In the genomic region with DNA sequence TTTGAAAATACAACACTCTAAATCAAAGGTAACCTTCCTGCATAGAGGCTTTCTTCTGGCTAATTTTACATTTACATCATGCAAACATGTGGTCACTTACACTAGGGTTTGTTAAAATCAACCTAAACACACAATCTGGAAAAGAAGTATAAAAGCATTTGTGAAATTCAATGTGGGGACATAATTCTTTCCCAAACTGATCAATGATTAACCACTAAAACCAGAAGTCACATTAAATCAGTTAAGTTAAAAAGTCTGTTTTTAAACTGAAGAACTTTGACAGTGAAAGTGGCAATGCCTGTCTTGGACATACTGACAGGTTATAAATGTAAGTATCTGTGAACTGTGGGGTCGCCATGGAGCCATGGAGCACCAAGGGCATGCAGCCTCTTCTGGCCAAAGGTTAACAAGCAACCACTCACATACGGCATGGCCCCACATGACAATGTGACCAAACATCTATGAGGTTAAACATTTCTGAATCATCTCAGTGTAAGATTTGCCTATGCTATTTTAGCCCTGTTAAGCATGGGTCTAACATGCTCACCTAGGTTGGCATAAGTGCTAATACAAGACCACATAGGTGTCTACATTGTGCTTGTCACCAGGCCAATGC, we compare ENCODE assay signal across 1 cellular context.
TF ChIP-seq lines count a peak whose summit lies in the region.

No MANE protein-coding gene starts in this region.

TF ChIP-seq in HepG2, 621 proteins besides CTCF, POLR2A, EP300 and RAD21 (continued from another document and continues in another):
- TF ChIP-seq, protein P1, sequence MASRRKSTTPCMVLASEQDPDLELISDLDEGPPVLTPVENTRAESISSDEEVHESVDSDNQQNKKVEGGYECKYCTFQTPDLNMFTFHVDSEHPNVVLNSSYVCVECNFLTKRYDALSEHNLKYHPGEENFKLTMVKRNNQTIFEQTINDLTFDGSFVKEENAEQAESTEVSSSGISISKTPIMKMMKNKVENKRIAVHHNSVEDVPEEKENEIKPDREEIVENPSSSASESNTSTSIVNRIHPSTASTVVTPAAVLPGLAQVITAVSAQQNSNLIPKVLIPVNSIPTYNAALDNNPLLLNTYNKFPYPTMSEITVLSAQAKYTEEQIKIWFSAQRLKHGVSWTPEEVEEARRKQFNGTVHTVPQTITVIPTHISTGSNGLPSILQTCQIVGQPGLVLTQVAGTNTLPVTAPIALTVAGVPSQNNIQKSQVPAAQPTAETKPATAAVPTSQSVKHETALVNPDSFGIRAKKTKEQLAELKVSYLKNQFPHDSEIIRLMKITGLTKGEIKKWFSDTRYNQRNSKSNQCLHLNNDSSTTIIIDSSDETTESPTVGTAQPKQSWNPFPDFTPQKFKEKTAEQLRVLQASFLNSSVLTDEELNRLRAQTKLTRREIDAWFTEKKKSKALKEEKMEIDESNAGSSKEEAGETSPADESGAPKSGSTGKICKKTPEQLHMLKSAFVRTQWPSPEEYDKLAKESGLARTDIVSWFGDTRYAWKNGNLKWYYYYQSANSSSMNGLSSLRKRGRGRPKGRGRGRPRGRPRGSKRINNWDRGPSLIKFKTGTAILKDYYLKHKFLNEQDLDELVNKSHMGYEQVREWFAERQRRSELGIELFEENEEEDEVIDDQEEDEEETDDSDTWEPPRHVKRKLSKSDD (CRISPR knock-in tag; IDR thresholded peaks at IDR 0.05; ENCODE audit: low read depth) = no peak
- TF ChIP-seq ZNF547 (CRISPR knock-in tag; IDR thresholded peaks at IDR 0.05) (no peak), XBP1 (CRISPR knock-in tag; IDR thresholded peaks at IDR 0.05) (no peak), SMARCC2 (IDR thresholded peaks at IDR 0.05) (no peak), ZNF816 (CRISPR knock-in tag; IDR thresholded peaks at IDR 0.05; ENCODE audit: borderline replicate concordance) (no peak), DNMT1 (CRISPR knock-in tag; IDR thresholded peaks at IDR 0.05) (no peak), KDM6A (CRISPR knock-in tag; IDR thresholded peaks at IDR 0.05; ENCODE audit: low read depth) (peak; percentile 27; the same call in 1 of the 2 replicates), ZSCAN22 (CRISPR knock-in tag; IDR thresholded peaks at IDR 0.05) (no peak), HOXA5 (CRISPR knock-in tag; IDR thresholded peaks at IDR 0.05) (no peak), SYNCRIP (IDR thresholded peaks at IDR 0.05; ENCODE audit: insufficient read depth, low read depth, low read length) (no peak), ZNF775 (CRISPR knock-in tag; IDR thresholded peaks at IDR 0.05; ENCODE audit: borderline replicate concordance) (no peak), KDM4B (CRISPR knock-in tag; IDR thresholded peaks at IDR 0.05) (0 out of 2 replicates have a peak, but pooled peaks have one; percentile 22), ZNF878 (CRISPR knock-in tag; IDR thresholded peaks at IDR 0.05) (no peak), TMF1 (CRISPR knock-in tag; IDR thresholded peaks at IDR 0.05; ENCODE audit: low read depth) (no peak), ZNF672 (CRISPR knock-in tag; IDR thresholded peaks at IDR 0.05) (no peak), ZNF530 (CRISPR knock-in tag; IDR thresholded peaks at IDR 0.05; ENCODE audit: low read depth) (no peak), KLF9 (CRISPR knock-in tag; IDR thresholded peaks at IDR 0.05; ENCODE audit: low read depth) (0 out of 2 replicates have a peak, but pooled peaks have one; percentile 36), BORCS8-MEF2B (CRISPR knock-in tag; IDR thresholded peaks at IDR 0.05) (no peak), PRPF4 (IDR thresholded peaks at IDR 0.05; ENCODE audit: low read depth, low read length, poor library complexity, severe bottlenecking) (no peak), KLF13 (CRISPR knock-in tag; IDR thresholded peaks at IDR 0.05) (no peak), POLR2AphosphoS2 (IDR thresholded peaks at IDR 0.05; ENCODE audit: low read depth, low read length) (no peak), JUND (CRISPR knock-in tag; IDR thresholded peaks at IDR 0.05) (no peak), NKX3-1 (CRISPR knock-in tag; IDR thresholded peaks at IDR 0.05) (no peak), ZNF841 (CRISPR knock-in tag; IDR thresholded peaks at IDR 0.05; ENCODE audit: borderline replicate concordance) (no peak), ZNF136 (CRISPR knock-in tag; IDR thresholded peaks at IDR 0.05; ENCODE audit: low read depth) (no peak), ZNF263 (CRISPR knock-in tag; IDR thresholded peaks at IDR 0.05) (no peak), HDAC2 (CRISPR knock-in tag; IDR thresholded peaks at IDR 0.05) (peak; percentile 33; the same call in 1 of the 2 replicates), HDAC1 (CRISPR knock-in tag; IDR thresholded peaks at IDR 0.05) (no peak), MAFF (IDR thresholded peaks at IDR 0.05; ENCODE audit: low read depth, low read length) (no peak), RARA (CRISPR knock-in tag; IDR thresholded peaks at IDR 0.05) (peak; percentile 32), MED13 (CRISPR knock-in tag; IDR thresholded peaks at IDR 0.05) (no peak), ZNF674 (CRISPR knock-in tag; IDR thresholded peaks at IDR 0.05; ENCODE audit: low read depth) (no peak), ZNF441 (CRISPR knock-in tag; IDR thresholded peaks at IDR 0.05; ENCODE audit: borderline replicate concordance) (no peak), KAT2B (IDR thresholded peaks at IDR 0.05; ENCODE audit: borderline replicate concordance, low read depth, low read length) (no peak), KMT2A (CRISPR knock-in tag; IDR thresholded peaks at IDR 0.05) (no peak), NAIF1 (CRISPR knock-in tag; IDR thresholded peaks at IDR 0.05; ENCODE audit: borderline replicate concordance) (no peak), ZNF543 (CRISPR knock-in tag; IDR thresholded peaks at IDR 0.05) (no peak), NCOA1 (CRISPR knock-in tag; IDR thresholded peaks at IDR 0.05) (no peak), ZNF510 (CRISPR knock-in tag; IDR thresholded peaks at IDR 0.05; ENCODE audit: low read depth) (no peak), HNRNPLL (IDR thresholded peaks at IDR 0.05; ENCODE audit: low read depth, low read length, poor library complexity, severe bottlenecking) (no peak), ZNF3 (CRISPR knock-in tag; IDR thresholded peaks at IDR 0.05) (no peak), ZNF335 (CRISPR knock-in tag; IDR thresholded peaks at IDR 0.05) (no peak), FOXM1 (CRISPR knock-in tag; IDR thresholded peaks at IDR 0.05) (no peak), RFXANK (CRISPR knock-in tag; IDR thresholded peaks at IDR 0.05) (no peak), ZNF33A (CRISPR knock-in tag; IDR thresholded peaks at IDR 0.05; ENCODE audit: borderline replicate concordance) (no peak)
- TF ChIP-seq, protein P2, sequence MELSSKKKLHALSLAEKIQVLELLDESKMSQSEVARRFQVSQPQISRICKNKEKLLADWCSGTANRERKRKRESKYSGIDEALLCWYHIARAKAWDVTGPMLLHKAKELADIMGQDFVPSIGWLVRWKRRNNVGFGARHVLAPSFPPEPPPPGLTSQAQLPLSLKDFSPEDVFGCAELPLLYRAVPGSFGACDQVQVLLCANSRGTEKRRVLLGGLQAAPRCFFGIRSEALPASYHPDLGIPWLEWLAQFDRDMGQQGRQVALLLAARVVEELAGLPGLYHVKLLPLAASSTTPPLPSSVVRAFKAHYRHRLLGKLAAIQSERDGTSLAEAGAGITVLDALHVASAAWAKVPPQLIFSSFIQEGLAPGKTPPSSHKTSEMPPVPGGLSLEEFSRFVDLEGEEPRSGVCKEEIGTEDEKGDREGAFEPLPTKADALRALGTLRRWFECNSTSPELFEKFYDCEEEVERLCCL (CRISPR knock-in tag; IDR thresholded peaks at IDR 0.05; ENCODE audit: borderline replicate concordance) = no peak
- TF ChIP-seq, protein P3, sequence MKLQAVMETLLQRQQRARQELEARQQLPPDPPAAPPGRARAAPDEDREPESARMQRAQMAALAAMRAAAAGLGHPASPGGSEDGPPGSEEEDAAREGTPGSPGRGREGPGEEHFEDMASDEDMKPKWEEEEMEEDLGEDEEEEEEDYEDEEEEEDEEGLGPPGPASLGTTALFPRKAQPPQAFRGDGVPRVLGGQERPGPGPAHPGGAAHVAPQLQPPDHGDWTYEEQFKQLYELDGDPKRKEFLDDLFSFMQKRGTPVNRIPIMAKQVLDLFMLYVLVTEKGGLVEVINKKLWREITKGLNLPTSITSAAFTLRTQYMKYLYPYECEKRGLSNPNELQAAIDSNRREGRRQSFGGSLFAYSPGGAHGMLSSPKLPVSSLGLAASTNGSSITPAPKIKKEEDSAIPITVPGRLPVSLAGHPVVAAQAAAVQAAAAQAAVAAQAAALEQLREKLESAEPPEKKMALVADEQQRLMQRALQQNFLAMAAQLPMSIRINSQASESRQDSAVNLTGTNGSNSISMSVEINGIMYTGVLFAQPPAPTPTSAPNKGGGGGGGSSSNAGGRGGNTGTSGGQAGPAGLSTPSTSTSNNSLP (IDR thresholded peaks at IDR 0.05; ENCODE audit: low read depth, low read length) = no peak
- TF ChIP-seq, protein P4, sequence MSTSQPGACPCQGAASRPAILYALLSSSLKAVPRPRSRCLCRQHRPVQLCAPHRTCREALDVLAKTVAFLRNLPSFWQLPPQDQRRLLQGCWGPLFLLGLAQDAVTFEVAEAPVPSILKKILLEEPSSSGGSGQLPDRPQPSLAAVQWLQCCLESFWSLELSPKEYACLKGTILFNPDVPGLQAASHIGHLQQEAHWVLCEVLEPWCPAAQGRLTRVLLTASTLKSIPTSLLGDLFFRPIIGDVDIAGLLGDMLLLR (CRISPR knock-in tag; IDR thresholded peaks at IDR 0.05) = no peak
- TF ChIP-seq, protein P5, sequence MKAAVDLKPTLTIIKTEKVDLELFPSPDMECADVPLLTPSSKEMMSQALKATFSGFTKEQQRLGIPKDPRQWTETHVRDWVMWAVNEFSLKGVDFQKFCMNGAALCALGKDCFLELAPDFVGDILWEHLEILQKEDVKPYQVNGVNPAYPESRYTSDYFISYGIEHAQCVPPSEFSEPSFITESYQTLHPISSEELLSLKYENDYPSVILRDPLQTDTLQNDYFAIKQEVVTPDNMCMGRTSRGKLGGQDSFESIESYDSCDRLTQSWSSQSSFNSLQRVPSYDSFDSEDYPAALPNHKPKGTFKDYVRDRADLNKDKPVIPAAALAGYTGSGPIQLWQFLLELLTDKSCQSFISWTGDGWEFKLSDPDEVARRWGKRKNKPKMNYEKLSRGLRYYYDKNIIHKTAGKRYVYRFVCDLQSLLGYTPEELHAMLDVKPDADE (CRISPR knock-in tag; IDR thresholded peaks at IDR 0.05) = no peak
- TF ChIP-seq, protein P6, sequence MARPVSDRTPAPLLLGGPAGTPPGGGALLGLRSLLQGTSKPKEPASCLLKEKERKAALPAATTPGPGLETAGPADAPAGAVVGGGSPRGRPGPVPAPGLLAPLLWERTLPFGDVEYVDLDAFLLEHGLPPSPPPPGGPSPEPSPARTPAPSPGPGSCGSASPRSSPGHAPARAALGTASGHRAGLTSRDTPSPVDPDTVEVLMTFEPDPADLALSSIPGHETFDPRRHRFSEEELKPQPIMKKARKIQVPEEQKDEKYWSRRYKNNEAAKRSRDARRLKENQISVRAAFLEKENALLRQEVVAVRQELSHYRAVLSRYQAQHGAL (CRISPR knock-in tag; IDR thresholded peaks at IDR 0.05; ENCODE audit: not compliant biosample characterization) = no peak
- TF ChIP-seq, protein P7, sequence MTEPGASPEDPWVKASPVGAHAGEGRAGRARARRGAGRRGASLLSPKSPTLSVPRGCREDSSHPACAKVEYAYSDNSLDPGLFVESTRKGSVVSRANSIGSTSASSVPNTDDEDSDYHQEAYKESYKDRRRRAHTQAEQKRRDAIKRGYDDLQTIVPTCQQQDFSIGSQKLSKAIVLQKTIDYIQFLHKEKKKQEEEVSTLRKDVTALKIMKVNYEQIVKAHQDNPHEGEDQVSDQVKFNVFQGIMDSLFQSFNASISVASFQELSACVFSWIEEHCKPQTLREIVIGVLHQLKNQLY (CRISPR knock-in tag; IDR thresholded peaks at IDR 0.05) = peak; percentile 81
- TF ChIP-seq, protein P8, sequence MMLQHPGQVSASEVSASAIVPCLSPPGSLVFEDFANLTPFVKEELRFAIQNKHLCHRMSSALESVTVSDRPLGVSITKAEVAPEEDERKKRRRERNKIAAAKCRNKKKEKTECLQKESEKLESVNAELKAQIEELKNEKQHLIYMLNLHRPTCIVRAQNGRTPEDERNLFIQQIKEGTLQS (CRISPR knock-in tag; IDR thresholded peaks at IDR 0.05) = no peak
- TF ChIP-seq, protein P9, sequence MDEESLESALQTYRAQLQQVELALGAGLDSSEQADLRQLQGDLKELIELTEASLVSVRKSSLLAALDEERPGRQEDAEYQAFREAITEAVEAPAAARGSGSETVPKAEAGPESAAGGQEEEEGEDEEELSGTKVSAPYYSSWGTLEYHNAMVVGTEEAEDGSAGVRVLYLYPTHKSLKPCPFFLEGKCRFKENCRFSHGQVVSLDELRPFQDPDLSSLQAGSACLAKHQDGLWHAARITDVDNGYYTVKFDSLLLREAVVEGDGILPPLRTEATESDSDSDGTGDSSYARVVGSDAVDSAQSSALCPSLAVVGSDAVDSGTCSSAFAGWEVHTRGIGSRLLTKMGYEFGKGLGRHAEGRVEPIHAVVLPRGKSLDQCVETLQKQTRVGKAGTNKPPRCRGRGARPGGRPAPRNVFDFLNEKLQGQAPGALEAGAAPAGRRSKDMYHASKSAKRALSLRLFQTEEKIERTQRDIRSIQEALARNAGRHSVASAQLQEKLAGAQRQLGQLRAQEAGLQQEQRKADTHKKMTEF (CRISPR knock-in tag; IDR thresholded peaks at IDR 0.05) = 0 out of 2 replicates have a peak, but pooled peaks have one; percentile 37
- TF ChIP-seq, protein P10, sequence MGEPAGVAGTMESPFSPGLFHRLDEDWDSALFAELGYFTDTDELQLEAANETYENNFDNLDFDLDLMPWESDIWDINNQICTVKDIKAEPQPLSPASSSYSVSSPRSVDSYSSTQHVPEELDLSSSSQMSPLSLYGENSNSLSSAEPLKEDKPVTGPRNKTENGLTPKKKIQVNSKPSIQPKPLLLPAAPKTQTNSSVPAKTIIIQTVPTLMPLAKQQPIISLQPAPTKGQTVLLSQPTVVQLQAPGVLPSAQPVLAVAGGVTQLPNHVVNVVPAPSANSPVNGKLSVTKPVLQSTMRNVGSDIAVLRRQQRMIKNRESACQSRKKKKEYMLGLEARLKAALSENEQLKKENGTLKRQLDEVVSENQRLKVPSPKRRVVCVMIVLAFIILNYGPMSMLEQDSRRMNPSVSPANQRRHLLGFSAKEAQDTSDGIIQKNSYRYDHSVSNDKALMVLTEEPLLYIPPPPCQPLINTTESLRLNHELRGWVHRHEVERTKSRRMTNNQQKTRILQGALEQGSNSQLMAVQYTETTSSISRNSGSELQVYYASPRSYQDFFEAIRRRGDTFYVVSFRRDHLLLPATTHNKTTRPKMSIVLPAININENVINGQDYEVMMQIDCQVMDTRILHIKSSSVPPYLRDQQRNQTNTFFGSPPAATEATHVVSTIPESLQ (CRISPR knock-in tag; conservative IDR thresholded peaks at IDR 0.05) = no peak
- TF ChIP-seq, protein P11, sequence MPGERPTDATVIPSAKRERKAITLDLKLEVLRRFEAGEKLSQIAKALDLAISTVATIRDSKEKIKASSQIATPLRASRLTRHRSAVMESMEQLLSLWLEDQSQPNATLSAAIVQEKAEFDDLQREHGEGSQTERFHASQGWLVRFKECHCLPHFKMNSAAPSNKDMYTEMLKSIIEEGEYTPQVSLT (CRISPR knock-in tag; IDR thresholded peaks at IDR 0.05; ENCODE audit: borderline replicate concordance, low read depth) = no peak
